Comparison of ENCODE assay signal across 1 cellular context in the genomic region with DNA sequence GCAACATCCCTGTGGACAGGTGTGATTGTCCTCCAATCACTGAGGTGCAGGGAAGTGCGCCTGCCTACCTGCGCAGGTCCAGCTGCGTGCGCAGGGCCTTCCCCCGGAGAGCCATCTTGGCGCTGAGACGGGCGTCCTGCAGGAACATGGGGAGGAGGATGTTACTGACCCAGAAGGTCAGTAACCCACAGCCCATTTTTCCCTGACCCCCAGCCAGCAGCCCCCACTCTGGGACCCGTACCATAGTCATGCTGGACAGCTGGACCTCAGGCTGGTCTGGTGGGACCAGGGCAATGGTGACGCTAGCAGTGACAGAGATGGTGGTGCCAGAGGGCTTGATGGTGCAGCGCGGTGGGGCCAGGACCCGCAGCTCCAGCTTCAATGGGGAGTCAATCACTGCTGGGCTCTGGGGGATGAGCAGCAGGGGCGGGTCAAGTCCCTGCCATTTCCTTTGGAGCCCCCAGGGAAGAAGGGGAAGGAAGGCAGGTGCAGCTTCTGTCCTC.
TF ChIP-seq lines count a peak whose summit lies in the region.

No MANE protein-coding gene starts in this region.

TF ChIP-seq in GM12878, 131 proteins besides CTCF, POLR2A, EP300 and RAD21:
- TF ChIP-seq JUND (IDR thresholded peaks at IDR 0.05; ENCODE audit: low read depth, low read length), result no peak
- TF ChIP-seq RAD51 (IDR thresholded peaks at IDR 0.05), result no peak
- no peak for TF ChIP-seq CBX5 (IDR thresholded peaks at IDR 0.05; ENCODE audit: low read depth)
- no peak for TF ChIP-seq YBX1 (IDR thresholded peaks at IDR 0.05)
- no peak for TF ChIP-seq PML (IDR thresholded peaks at IDR 0.05; ENCODE audit: low read length)
- TF ChIP-seq JUNB (IDR thresholded peaks at IDR 0.05), result no peak
